Comparison of ENCODE assay signal across 1 cellular context in the genomic region with DNA sequence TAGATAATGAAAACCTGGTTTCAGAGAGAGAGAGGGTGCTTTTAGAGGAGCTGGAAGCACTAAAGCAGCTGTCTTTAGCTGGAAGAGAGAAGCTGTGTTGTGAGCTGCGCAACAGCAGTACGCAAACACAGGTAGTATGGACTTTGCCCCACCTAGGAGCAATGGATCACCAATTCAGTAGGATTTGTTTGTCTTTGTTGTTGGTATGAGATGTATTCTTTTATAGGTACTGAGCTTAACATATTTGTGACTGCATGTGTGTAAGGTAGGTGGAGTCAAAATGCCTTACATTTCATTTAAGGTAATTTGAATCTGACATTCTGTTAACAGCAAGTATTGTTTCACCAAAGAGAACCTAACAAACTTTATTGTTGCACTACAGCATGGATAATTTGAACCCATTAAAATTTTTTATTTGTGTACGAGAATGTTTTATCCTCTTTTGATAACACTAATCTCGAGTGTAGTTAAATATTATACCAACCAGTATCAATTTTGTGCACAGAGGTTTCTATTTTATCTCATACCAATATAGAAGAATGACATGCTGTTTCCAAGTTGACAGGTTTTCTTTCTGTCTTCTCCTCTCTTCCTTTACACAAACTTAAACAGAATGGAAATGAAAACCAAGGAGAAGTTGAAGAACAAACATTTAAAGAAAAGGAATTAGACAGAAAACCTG.
TF ChIP-seq lines count a peak whose summit lies in the region.

No MANE protein-coding gene starts in this region.

TF ChIP-seq in HepG2, 621 proteins besides CTCF, POLR2A, EP300 and RAD21 (continued from another document and continues in another):
- TF ChIP-seq ZNF761 (CRISPR knock-in tag; conservative IDR thresholded peaks at IDR 0.05) = no peak; the same call in 1 of the 2 replicates
- TF ChIP-seq GABPA (IDR thresholded peaks at IDR 0.05; ENCODE audit: low read depth, low read length) = no peak
- no peak for TF ChIP-seq GABPA (CRISPR knock-in tag; IDR thresholded peaks at IDR 0.05; ENCODE audit: low read depth)
- TF ChIP-seq GTF3A (CRISPR knock-in tag; conservative IDR thresholded peaks at IDR 0.05) = 0 out of 2 replicates have a peak, but pooled peaks have one; percentile 53
- no peak for TF ChIP-seq ZNF720 (CRISPR knock-in tag; IDR thresholded peaks at IDR 0.05)
- peak; percentile 75; the same call in 1 of the 2 replicates for TF ChIP-seq CBX5 (CRISPR knock-in tag; IDR thresholded peaks at IDR 0.05; ENCODE audit: borderline replicate concordance)
- TF ChIP-seq ZNF746 (CRISPR knock-in tag; IDR thresholded peaks at IDR 0.05) = no peak
- TF ChIP-seq, protein P1, sequence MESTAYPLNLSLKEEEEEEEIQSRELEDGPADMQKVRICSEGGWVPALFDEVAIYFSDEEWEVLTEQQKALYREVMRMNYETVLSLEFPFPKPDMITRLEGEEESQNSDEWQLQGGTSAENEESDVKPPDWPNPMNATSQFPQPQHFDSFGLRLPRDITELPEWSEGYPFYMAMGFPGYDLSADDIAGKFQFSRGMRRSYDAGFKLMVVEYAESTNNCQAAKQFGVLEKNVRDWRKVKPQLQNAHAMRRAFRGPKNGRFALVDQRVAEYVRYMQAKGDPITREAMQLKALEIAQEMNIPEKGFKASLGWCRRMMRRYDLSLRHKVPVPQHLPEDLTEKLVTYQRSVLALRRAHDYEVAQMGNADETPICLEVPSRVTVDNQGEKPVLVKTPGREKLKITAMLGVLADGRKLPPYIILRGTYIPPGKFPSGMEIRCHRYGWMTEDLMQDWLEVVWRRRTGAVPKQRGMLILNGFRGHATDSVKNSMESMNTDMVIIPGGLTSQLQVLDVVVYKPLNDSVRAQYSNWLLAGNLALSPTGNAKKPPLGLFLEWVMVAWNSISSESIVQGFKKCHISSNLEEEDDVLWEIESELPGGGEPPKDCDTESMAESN (CRISPR knock-in tag; conservative IDR thresholded peaks at IDR 0.05) = no peak
- TF ChIP-seq HNF4G (IDR thresholded peaks at IDR 0.05; ENCODE audit: borderline replicate concordance, low read depth, low read length) = peak; percentile 94
- peak; percentile 84; the same call in 1 of the 2 replicates for TF ChIP-seq HNF4G (CRISPR knock-in tag; IDR thresholded peaks at IDR 0.05; ENCODE audit: borderline replicate concordance, low read depth)
- peak; percentile 90 for TF ChIP-seq ZNF331 (CRISPR knock-in tag; IDR thresholded peaks at IDR 0.05)
- TF ChIP-seq ZSCAN31 (CRISPR knock-in tag; IDR thresholded peaks at IDR 0.05; ENCODE audit: low read depth) = no peak
- TF ChIP-seq ZNF557 (CRISPR knock-in tag; IDR thresholded peaks at IDR 0.05) = no peak
- TF ChIP-seq GATAD1 (CRISPR knock-in tag; IDR thresholded peaks at IDR 0.05) = no peak
- TF ChIP-seq SMC3 (IDR thresholded peaks at IDR 0.05; ENCODE audit: low read length) = peak; percentile 11; the same call in 1 of the 2 replicates
- peak; percentile 63; the same call in 1 of the 2 replicates for TF ChIP-seq RXRB (CRISPR knock-in tag; IDR thresholded peaks at IDR 0.05; ENCODE audit: borderline replicate concordance)
- no peak for TF ChIP-seq ZNF230 (CRISPR knock-in tag; IDR thresholded peaks at IDR 0.05)
- no peak for TF ChIP-seq NCOA5 (CRISPR knock-in tag; IDR thresholded peaks at IDR 0.05)
- peak; percentile 47; the same call in 1 of the 2 replicates for TF ChIP-seq ELF3 (CRISPR knock-in tag; IDR thresholded peaks at IDR 0.05)
- no peak for TF ChIP-seq ZNF773 (CRISPR knock-in tag; IDR thresholded peaks at IDR 0.05; ENCODE audit: borderline replicate concordance)
- TF ChIP-seq HMG20A (CRISPR knock-in tag; IDR thresholded peaks at IDR 0.05; ENCODE audit: borderline replicate concordance) = peak; percentile 74; the same call in 1 of the 2 replicates
- no peak for TF ChIP-seq SUZ12 (IDR thresholded peaks at IDR 0.05; ENCODE audit: low read depth, low read length)
- peak; percentile 37; the same call in 1 of the 2 replicates for TF ChIP-seq PHF21A (CRISPR knock-in tag; IDR thresholded peaks at IDR 0.05)
- no peak for TF ChIP-seq NFATC3 (CRISPR knock-in tag; IDR thresholded peaks at IDR 0.05)
- no peak for TF ChIP-seq ZNF121 (CRISPR knock-in tag; IDR thresholded peaks at IDR 0.05)
- TF ChIP-seq, protein P2, sequence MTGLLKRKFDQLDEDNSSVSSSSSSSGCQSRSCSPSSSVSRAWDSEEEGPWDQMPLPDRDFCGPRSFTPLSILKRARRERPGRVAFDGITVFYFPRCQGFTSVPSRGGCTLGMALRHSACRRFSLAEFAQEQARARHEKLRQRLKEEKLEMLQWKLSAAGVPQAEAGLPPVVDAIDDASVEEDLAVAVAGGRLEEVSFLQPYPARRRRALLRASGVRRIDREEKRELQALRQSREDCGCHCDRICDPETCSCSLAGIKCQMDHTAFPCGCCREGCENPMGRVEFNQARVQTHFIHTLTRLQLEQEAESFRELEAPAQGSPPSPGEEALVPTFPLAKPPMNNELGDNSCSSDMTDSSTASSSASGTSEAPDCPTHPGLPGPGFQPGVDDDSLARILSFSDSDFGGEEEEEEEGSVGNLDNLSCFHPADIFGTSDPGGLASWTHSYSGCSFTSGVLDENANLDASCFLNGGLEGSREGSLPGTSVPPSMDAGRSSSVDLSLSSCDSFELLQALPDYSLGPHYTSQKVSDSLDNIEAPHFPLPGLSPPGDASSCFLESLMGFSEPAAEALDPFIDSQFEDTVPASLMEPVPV (CRISPR knock-in tag; IDR thresholded peaks at IDR 0.05) = no peak
- no peak for TF ChIP-seq MED8 (CRISPR knock-in tag; IDR thresholded peaks at IDR 0.05; ENCODE audit: insufficient replicate concordance)
- no peak for TF ChIP-seq SMAD9 (CRISPR knock-in tag; IDR thresholded peaks at IDR 0.05)
- TF ChIP-seq POLR2AphosphoS2 (IDR thresholded peaks at IDR 0.05; ENCODE audit: low read depth, low read length) = no peak
- TF ChIP-seq SAP130 (CRISPR knock-in tag; IDR thresholded peaks at IDR 0.05; ENCODE audit: low read depth) = peak; percentile 82
- no peak for TF ChIP-seq NR1H2 (CRISPR knock-in tag; IDR thresholded peaks at IDR 0.05; ENCODE audit: borderline replicate concordance, low read depth)
- no peak for TF ChIP-seq RFX5 (IDR thresholded peaks at IDR 0.05; ENCODE audit: low read depth, low read length)
- no peak for TF ChIP-seq REL (CRISPR knock-in tag; conservative IDR thresholded peaks at IDR 0.05)
- TF ChIP-seq ZSCAN9 (CRISPR knock-in tag; IDR thresholded peaks at IDR 0.05; ENCODE audit: borderline replicate concordance) = no peak; the same call in 1 of the 2 replicates
- TF ChIP-seq, protein P3, sequence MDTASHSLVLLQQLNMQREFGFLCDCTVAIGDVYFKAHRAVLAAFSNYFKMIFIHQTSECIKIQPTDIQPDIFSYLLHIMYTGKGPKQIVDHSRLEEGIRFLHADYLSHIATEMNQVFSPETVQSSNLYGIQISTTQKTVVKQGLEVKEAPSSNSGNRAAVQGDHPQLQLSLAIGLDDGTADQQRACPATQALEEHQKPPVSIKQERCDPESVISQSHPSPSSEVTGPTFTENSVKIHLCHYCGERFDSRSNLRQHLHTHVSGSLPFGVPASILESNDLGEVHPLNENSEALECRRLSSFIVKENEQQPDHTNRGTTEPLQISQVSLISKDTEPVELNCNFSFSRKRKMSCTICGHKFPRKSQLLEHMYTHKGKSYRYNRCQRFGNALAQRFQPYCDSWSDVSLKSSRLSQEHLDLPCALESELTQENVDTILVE (CRISPR knock-in tag; IDR thresholded peaks at IDR 0.05) = peak; percentile 54; the same call in 1 of the 2 replicates
- TF ChIP-seq, protein P4, sequence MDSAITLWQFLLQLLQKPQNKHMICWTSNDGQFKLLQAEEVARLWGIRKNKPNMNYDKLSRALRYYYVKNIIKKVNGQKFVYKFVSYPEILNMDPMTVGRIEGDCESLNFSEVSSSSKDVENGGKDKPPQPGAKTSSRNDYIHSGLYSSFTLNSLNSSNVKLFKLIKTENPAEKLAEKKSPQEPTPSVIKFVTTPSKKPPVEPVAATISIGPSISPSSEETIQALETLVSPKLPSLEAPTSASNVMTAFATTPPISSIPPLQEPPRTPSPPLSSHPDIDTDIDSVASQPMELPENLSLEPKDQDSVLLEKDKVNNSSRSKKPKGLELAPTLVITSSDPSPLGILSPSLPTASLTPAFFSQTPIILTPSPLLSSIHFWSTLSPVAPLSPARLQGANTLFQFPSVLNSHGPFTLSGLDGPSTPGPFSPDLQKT (CRISPR knock-in tag; IDR thresholded peaks at IDR 0.05; ENCODE audit: borderline replicate concordance) = no peak
- no peak; the same call in 1 of the 2 replicates for TF ChIP-seq RXRA (CRISPR knock-in tag; IDR thresholded peaks at IDR 0.05)
- peak; percentile 92 for TF ChIP-seq TEAD3 (CRISPR knock-in tag; optimal IDR thresholded peaks at IDR 0.05; ENCODE audit: borderline replicate concordance)
- TF ChIP-seq, protein P5, sequence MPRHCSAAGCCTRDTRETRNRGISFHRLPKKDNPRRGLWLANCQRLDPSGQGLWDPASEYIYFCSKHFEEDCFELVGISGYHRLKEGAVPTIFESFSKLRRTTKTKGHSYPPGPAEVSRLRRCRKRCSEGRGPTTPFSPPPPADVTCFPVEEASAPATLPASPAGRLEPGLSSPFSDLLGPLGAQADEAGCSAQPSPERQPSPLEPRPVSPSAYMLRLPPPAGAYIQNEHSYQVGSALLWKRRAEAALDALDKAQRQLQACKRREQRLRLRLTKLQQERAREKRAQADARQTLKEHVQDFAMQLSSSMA (CRISPR knock-in tag; IDR thresholded peaks at IDR 0.05) = no peak
- peak; percentile 38; the same call in 1 of the 2 replicates for TF ChIP-seq DMAP1 (CRISPR knock-in tag; IDR thresholded peaks at IDR 0.05)
- no peak for TF ChIP-seq TCF7L2 (IDR thresholded peaks at IDR 0.05; ENCODE audit: low read depth, low read length)
- no peak for TF ChIP-seq ZNF766 (CRISPR knock-in tag; IDR thresholded peaks at IDR 0.05; ENCODE audit: borderline replicate concordance)
- TF ChIP-seq, protein P6, sequence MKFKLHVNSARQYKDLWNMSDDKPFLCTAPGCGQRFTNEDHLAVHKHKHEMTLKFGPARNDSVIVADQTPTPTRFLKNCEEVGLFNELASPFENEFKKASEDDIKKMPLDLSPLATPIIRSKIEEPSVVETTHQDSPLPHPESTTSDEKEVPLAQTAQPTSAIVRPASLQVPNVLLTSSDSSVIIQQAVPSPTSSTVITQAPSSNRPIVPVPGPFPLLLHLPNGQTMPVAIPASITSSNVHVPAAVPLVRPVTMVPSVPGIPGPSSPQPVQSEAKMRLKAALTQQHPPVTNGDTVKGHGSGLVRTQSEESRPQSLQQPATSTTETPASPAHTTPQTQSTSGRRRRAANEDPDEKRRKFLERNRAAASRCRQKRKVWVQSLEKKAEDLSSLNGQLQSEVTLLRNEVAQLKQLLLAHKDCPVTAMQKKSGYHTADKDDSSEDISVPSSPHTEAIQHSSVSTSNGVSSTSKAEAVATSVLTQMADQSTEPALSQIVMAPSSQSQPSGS (CRISPR knock-in tag; IDR thresholded peaks at IDR 0.05) = peak; percentile 84
- TF ChIP-seq ZBTB1 (CRISPR knock-in tag; IDR thresholded peaks at IDR 0.05; ENCODE audit: borderline replicate concordance) = no peak
- TF ChIP-seq, protein P7, sequence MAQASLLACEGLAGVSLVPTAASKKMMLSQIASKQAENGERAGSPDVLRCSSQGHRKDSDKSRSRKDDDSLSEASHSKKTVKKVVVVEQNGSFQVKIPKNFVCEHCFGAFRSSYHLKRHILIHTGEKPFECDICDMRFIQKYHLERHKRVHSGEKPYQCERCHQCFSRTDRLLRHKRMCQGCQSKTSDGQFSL (CRISPR knock-in tag; IDR thresholded peaks at IDR 0.05) = no peak
- TF ChIP-seq KDM1A (CRISPR knock-in tag; IDR thresholded peaks at IDR 0.05) = 0 out of 2 replicates have a peak, but pooled peaks have one; percentile 42
- TF ChIP-seq, protein P8, sequence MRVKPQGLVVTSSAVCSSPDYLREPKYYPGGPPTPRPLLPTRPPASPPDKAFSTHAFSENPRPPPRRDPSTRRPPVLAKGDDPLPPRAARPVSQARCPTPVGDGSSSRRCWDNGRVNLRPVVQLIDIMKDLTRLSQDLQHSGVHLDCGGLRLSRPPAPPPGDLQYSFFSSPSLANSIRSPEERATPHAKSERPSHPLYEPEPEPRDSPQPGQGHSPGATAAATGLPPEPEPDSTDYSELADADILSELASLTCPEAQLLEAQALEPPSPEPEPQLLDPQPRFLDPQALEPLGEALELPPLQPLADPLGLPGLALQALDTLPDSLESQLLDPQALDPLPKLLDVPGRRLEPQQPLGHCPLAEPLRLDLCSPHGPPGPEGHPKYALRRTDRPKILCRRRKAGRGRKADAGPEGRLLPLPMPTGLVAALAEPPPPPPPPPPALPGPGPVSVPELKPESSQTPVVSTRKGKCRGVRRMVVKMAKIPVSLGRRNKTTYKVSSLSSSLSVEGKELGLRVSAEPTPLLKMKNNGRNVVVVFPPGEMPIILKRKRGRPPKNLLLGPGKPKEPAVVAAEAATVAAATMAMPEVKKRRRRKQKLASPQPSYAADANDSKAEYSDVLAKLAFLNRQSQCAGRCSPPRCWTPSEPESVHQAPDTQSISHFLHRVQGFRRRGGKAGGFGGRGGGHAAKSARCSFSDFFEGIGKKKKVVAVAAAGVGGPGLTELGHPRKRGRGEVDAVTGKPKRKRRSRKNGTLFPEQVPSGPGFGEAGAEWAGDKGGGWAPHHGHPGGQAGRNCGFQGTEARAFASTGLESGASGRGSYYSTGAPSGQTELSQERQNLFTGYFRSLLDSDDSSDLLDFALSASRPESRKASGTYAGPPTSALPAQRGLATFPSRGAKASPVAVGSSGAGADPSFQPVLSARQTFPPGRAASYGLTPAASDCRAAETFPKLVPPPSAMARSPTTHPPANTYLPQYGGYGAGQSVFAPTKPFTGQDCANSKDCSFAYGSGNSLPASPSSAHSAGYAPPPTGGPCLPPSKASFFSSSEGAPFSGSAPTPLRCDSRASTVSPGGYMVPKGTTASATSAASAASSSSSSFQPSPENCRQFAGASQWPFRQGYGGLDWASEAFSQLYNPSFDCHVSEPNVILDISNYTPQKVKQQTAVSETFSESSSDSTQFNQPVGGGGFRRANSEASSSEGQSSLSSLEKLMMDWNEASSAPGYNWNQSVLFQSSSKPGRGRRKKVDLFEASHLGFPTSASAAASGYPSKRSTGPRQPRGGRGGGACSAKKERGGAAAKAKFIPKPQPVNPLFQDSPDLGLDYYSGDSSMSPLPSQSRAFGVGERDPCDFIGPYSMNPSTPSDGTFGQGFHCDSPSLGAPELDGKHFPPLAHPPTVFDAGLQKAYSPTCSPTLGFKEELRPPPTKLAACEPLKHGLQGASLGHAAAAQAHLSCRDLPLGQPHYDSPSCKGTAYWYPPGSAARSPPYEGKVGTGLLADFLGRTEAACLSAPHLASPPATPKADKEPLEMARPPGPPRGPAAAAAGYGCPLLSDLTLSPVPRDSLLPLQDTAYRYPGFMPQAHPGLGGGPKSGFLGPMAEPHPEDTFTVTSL (CRISPR knock-in tag; IDR thresholded peaks at IDR 0.05; ENCODE audit: borderline replicate concordance) = peak; percentile 83; the same call in 1 of the 2 replicates
- TF ChIP-seq YEATS2 (CRISPR knock-in tag; IDR thresholded peaks at IDR 0.05; ENCODE audit: borderline replicate concordance) = peak; percentile 40; the same call in 1 of the 2 replicates
- TF ChIP-seq CCAR2 (optimal IDR thresholded peaks at IDR 0.05; ENCODE audit: low read depth, low read length) = no peak
- TF ChIP-seq, protein P9, sequence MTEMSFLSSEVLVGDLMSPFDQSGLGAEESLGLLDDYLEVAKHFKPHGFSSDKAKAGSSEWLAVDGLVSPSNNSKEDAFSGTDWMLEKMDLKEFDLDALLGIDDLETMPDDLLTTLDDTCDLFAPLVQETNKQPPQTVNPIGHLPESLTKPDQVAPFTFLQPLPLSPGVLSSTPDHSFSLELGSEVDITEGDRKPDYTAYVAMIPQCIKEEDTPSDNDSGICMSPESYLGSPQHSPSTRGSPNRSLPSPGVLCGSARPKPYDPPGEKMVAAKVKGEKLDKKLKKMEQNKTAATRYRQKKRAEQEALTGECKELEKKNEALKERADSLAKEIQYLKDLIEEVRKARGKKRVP (CRISPR knock-in tag; IDR thresholded peaks at IDR 0.05) = peak in 1 of 2 experiments; percentile 36; a peak in 1 of 4 replicates
- TF ChIP-seq ZNF713 (CRISPR knock-in tag; IDR thresholded peaks at IDR 0.05) = no peak
